In genomic region chr20:51738877-51739447, GRCh38 we compare ENCODE assay signal across 24 cellular contexts. TPM values are rescaled to one million over a fixed set of nuclear protein-coding genes. Genes with fewer than 3 reads are reported as not detected.
A peak's percentile ranks its signal among the peaks of the same experiment; 100 is the strongest.
DNase-seq lines count a peak whose midpoint lies in the region; ATAC-seq and TF ChIP-seq lines count a peak whose summit lies in the region.
"Had no signal": no experiment of that assay in that cellular context is flagged by ENCODE, and none has a peak within 500 bp of the region (broad histone marks: within the 10 kb centered on the region; RNA-seq: fewer than 3 reads in every experiment).

No MANE protein-coding gene starts in this region.

- POLR2A ChIA-PET in activated CD8-positive, alpha-beta T cell treated with anti-CD3 and anti-CD28 coated beads for 36 hours (lab: Charles Lee), result no interaction called here
- POLR2A ChIA-PET in activated CD8-positive, alpha-beta T cell treated with anti-CD3 and anti-CD28 coated beads, Interleukin-2, amount 10 ng/mL, durations not matched to agents 7 days and 5 days (lab: Charles Lee), result no interaction called here
- POLR2A ChIA-PET in RWPE1 (lab: Yijun Ruan, JAX; ENCODE audit: low non-redundant PET), result no interaction called here

- H3K36me3 Mint-ChIP-seq in activated CD8-positive, alpha-beta T cell treated with anti-CD3 and anti-CD28 coated beads for 36 hours (ENCODE audit: low read depth), result no peaks in the 10 kb centered on the region
- no peaks in the 10 kb centered on the region for H3K36me3 Mint-ChIP-seq in activated CD8-positive, alpha-beta T cell treated with anti-CD3 and anti-CD28 coated beads, Interleukin-2, amount 10 ng/mL, durations not matched to agents 7 days and 5 days (ENCODE audit: low read depth)
- H3K36me3 Mint-ChIP-seq: natural killer cell treated with Interleukin-12 subunit alpha and Interleukin-12 subunit beta and Interleukin-15 and Interleukin-18, amount 100 ng/mL, for 72 hours; stimulated activated memory B cell treated with anti-CD40 and anti-IgM and Interleukin-4, amounts not matched to agents 10 μg/mL and 1 μg/mL and 100 μg/mL, for 72 hours; WTC11 had no signal

- CTCF ChIA-PET in activated CD8-positive, alpha-beta T cell treated with anti-CD3 and anti-CD28 coated beads for 36 hours (lab: Charles Lee), result no interaction called here
- CTCF ChIA-PET in activated CD8-positive, alpha-beta T cell treated with anti-CD3 and anti-CD28 coated beads, Interleukin-2, amount 10 ng/mL, durations not matched to agents 7 days and 5 days (lab: Charles Lee), result no interaction called here
- CTCF ChIA-PET in RWPE1 (lab: Yijun Ruan, JAX), result interaction anchor here (0.6 to 0.9 kb wide), 2 partner anchors 62 to 304 kb away, joined by 3 read pairs; no protein-coding TSS in a partner anchor

- no peaks in the 10 kb centered on the region for H3K4me1 Mint-ChIP-seq in activated CD8-positive, alpha-beta T cell treated with anti-CD3 and anti-CD28 coated beads for 36 hours (ENCODE audit: low read depth)
- H3K4me1 Mint-ChIP-seq in activated CD8-positive, alpha-beta T cell treated with anti-CD3 and anti-CD28 coated beads, Interleukin-2, amount 10 ng/mL, durations not matched to agents 7 days and 5 days (ENCODE audit: low read depth), result no peaks in the 10 kb centered on the region
- H3K4me1 Mint-ChIP-seq: stimulated activated memory B cell treated with anti-CD40 and anti-IgM and Interleukin-4, amounts not matched to agents 10 μg/mL and 1 μg/mL and 100 μg/mL, for 72 hours had no signal

- H3K4me3 Mint-ChIP-seq in activated CD8-positive, alpha-beta T cell treated with anti-CD3 and anti-CD28 coated beads for 36 hours, result no peak overlapping the region
- H3K4me3 Mint-ChIP-seq in activated CD8-positive, alpha-beta T cell treated with anti-CD3 and anti-CD28 coated beads, Interleukin-2, amount 10 ng/mL, durations not matched to agents 7 days and 5 days, result no peak overlapping the region
- H3K4me3 Mint-ChIP-seq: activated naive CD4-positive, alpha-beta T cell treated with anti-CD3 and anti-CD28 coated beads for 36 hours; natural killer cell treated with Interleukin-12 subunit alpha and Interleukin-12 subunit beta and Interleukin-15 and Interleukin-18, amount 100 ng/mL, for 72 hours; stimulated activated memory B cell treated with anti-CD40 and anti-IgM and Interleukin-4, amounts not matched to agents 10 μg/mL and 1 μg/mL and 100 μg/mL, for 72 hours; WTC11 had no signal

- intact Hi-C loops in activated CD8-positive, alpha-beta T cell treated with anti-CD3 and anti-CD28 coated beads for 36 hours (cut with micrococcal nuclease), result no loop called here
- intact Hi-C loops in mucosa of descending colon (cut with DNase I, micrococcal nuclease), result no loop called here

- H3K27me3 Mint-ChIP-seq in activated CD8-positive, alpha-beta T cell treated with anti-CD3 and anti-CD28 coated beads for 36 hours, result no peaks in the 10 kb centered on the region
- no peaks in the 10 kb centered on the region for H3K27me3 Mint-ChIP-seq in activated CD8-positive, alpha-beta T cell treated with anti-CD3 and anti-CD28 coated beads, Interleukin-2, amount 10 ng/mL, durations not matched to agents 7 days and 5 days (ENCODE audit: low read depth)
- H3K27me3 Mint-ChIP-seq: natural killer cell treated with Interleukin-12 subunit alpha and Interleukin-12 subunit beta and Interleukin-15 and Interleukin-18, amount 100 ng/mL, for 72 hours had no signal

- H3K27ac ChIP-seq in RWPE1, result no peak overlapping the region
- H3K27ac ChIP-seq: gastrocnemius medialis, thyroid gland had no signal

- no peaks in the 10 kb centered on the region for H3K9me3 ChIP-seq in mucosa of descending colon
- H3K9me3 ChIP-seq: BE2C, gastrocnemius medialis, thyroid gland had no signal

- TF ChIP-seq CTCF in activated CD8-positive, alpha-beta T cell treated with anti-CD3 and anti-CD28 coated beads for 36 hours (IDR thresholded peaks at IDR 0.05), result no peak
- TF ChIP-seq CTCF in RWPE1 (conservative IDR thresholded peaks at IDR 0.05; ENCODE audit: low read depth) (no peak), mucosa of descending colon (IDR thresholded peaks at IDR 0.05) (no peak)

- H3K36me3 ChIP-seq in mucosa of descending colon (ENCODE audit: low read depth), result no peaks in the 10 kb centered on the region
- H3K36me3 ChIP-seq: BE2C, gastrocnemius medialis, thyroid gland had no signal

- DNase-seq in activated CD8-positive, alpha-beta T cell treated with anti-CD3 and anti-CD28 coated beads for 36 hours, result peak; percentile 11
- no peak for DNase-seq in activated CD8-positive, alpha-beta T cell treated with anti-CD3 and anti-CD28 coated beads, Interleukin-2, amount 10 ng/mL, durations not matched to agents 7 days and 5 days
- DNase-seq in RWPE1 (ENCODE audit: low spot score) (peak; percentile 49), mucosa of descending colon (no peak), ureter (ENCODE audit: low spot score) (peak; percentile 52), NCI-H146 treated with DMSO at 0.1 percent for 48 hours (lab: John Stamatoyannopoulos, UW; ENCODE audit: unreplicated experiment) (no peak), NCI-H510A (lab: John Stamatoyannopoulos, UW) (no peak)
- DNase-seq: activated CD4-positive, alpha-beta T cell treated with anti-CD3 and anti-CD28 coated beads, Interleukin-2, amount 50 U/mL, for 4 hours; activated naive CD4-positive, alpha-beta T cell treated with anti-CD3 and anti-CD28 coated beads for 36 hours; activated T-cell treated with anti-CD3 and anti-CD28 coated beads, Interleukin-2, amount 50 U/mL, for 1 hour; BE2C; cerebellar nuclear complex; COR-L47; gastrocnemius medialis; KG1; left cardiac atrium; NCI-H187 treated with DMSO at 0.1 percent for 48 hours; NCI-H226; thyroid gland had no signal

- no peaks in the 10 kb centered on the region for H3K9me3 Mint-ChIP-seq in activated CD8-positive, alpha-beta T cell treated with anti-CD3 and anti-CD28 coated beads for 36 hours
- H3K9me3 Mint-ChIP-seq in activated CD8-positive, alpha-beta T cell treated with anti-CD3 and anti-CD28 coated beads, Interleukin-2, amount 10 ng/mL, durations not matched to agents 7 days and 5 days (ENCODE audit: insufficient read depth), result no peaks in the 10 kb centered on the region
- H3K9me3 Mint-ChIP-seq: activated naive CD4-positive, alpha-beta T cell treated with anti-CD3 and anti-CD28 coated beads for 36 hours; natural killer cell treated with Interleukin-12 subunit alpha and Interleukin-12 subunit beta and Interleukin-15 and Interleukin-18, amount 100 ng/mL, for 72 hours; stimulated activated memory B cell treated with anti-CD40 and anti-IgM and Interleukin-4, amounts not matched to agents 10 μg/mL and 1 μg/mL and 100 μg/mL, for 72 hours; WTC11 had no signal

- no peak overlapping the region for H3K4me3 ChIP-seq in mucosa of descending colon
- H3K4me3 ChIP-seq: gastrocnemius medialis, thyroid gland had no signal

- ATAC-seq in activated CD8-positive, alpha-beta T cell treated with anti-CD3 and anti-CD28 coated beads for 36 hours, result no peak
- no peak for ATAC-seq in activated CD8-positive, alpha-beta T cell treated with anti-CD3 and anti-CD28 coated beads, Interleukin-2, amount 10 ng/mL, durations not matched to agents 7 days and 5 days
- ATAC-seq in mucosa of descending colon (peak; percentile 47), HG03097 (IDR thresholded peaks at IDR 0.05; ENCODE audit: low FRiP score, unreplicated experiment) (no peak)
- ATAC-seq: gastrocnemius medialis; left cardiac atrium; Panc1; stimulated activated memory B cell treated with anti-CD40 and anti-IgM and Interleukin-4, amounts not matched to agents 10 μg/mL and 1 μg/mL and 100 μg/mL, for 72 hours; WTC11 had no signal

- H3K4me1 ChIP-seq in mucosa of descending colon (ENCODE audit: low read depth), result peaks cover 37% of the 10 kb centered on the region
- H3K4me1 ChIP-seq: BE2C had no signal

- H3K27ac Mint-ChIP-seq in activated CD8-positive, alpha-beta T cell treated with anti-CD3 and anti-CD28 coated beads for 36 hours, result no peak overlapping the region
- no peak overlapping the region for H3K27ac Mint-ChIP-seq in activated CD8-positive, alpha-beta T cell treated with anti-CD3 and anti-CD28 coated beads, Interleukin-2, amount 10 ng/mL, durations not matched to agents 7 days and 5 days
- H3K27ac Mint-ChIP-seq: activated naive CD4-positive, alpha-beta T cell treated with anti-CD3 and anti-CD28 coated beads for 36 hours; natural killer cell treated with Interleukin-12 subunit alpha and Interleukin-12 subunit beta and Interleukin-15 and Interleukin-18, amount 100 ng/mL, for 72 hours; stimulated activated memory B cell treated with anti-CD40 and anti-IgM and Interleukin-4, amounts not matched to agents 10 μg/mL and 1 μg/mL and 100 μg/mL, for 72 hours had no signal

RNA-seq across cellular contexts. Expression of gene ATP9A, which starts 29.2 kb away (rescaled TPM):
- total RNA-seq in activated CD8-positive, alpha-beta T cell treated with anti-CD3 and anti-CD28 coated beads for 36 hours, result under 1 TPM; 0.58 to 0.65 TPM
- total RNA-seq in activated CD8-positive, alpha-beta T cell treated with anti-CD3 and anti-CD28 coated beads, Interleukin-2, amount 10 ng/mL, durations not matched to agents 7 days and 5 days, result under 1 TPM in 1 of 2 experiments, not detected in 1; 0.05 TPM
- total RNA-seq in mucosa of descending colon, result 100 to 1,000 TPM in 1 of 3 donors, 10 to 100 TPM in 2; 54.0 to 102 (median 59.4) TPM
- total RNA-seq in ureter, result 64.5 TPM

Comparison
In these comparisons a context has a peak if more than half of its experiments do, and no peak if none do; other contexts are left out.
1. DNase-seq: peak in activated CD8-positive, alpha-beta T cell treated with anti-CD3 and anti-CD28 coated beads for 36 hours (single experiment), RWPE1 (single experiment) and ureter (single experiment); none in activated CD8-positive, alpha-beta T cell treated with anti-CD3 and anti-CD28 coated beads, Interleukin-2, amount 10 ng/mL, durations not matched to agents 7 days and 5 days (single experiment), mucosa of descending colon (0 of 3), NCI-H146 treated with DMSO at 0.1 percent for 48 hours (single experiment) and NCI-H510A (single experiment).
2. RNA of gene ATP9A, which starts 29.2 kb away (total RNA-seq): 64.5 TPM in ureter (single experiment) and 54.0 to 102 TPM in mucosa of descending colon; 0.58 to 0.65 TPM in activated CD8-positive, alpha-beta T cell treated with anti-CD3 and anti-CD28 coated beads for 36 hours and 0.05 TPM in activated CD8-positive, alpha-beta T cell treated with anti-CD3 and anti-CD28 coated beads, Interleukin-2, amount 10 ng/mL, durations not matched to agents 7 days and 5 days; every median in the first group is over 10 times any median in the second.